ENCODE assay signal across 1 cellular context in the genomic region with DNA sequence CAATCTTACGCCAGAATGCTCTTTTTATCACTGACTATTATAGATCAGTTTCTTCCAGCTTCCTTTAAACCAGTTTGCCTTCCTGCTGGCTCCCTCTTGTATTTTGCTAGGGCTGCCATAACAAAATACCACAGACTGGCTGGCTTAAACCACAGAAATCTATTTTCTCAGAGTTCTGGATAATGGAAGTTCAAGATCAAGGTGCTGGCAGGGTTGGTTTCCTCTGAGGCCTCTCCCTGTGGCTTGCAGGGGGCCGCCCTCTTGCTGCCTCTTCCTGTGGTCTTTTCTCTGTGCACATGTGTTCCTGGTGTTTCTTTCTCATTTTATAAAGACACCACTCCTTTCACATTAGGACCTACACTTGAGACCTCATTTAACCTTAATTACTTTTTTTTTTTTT.
TF ChIP-seq lines count a peak whose summit lies in the region.

No MANE protein-coding gene starts in this region.

TF ChIP-seq in GM23338, 12 proteins besides CTCF, POLR2A, EP300 and RAD21 (continued from another document):
- TF ChIP-seq JUNB (IDR thresholded peaks at IDR 0.05; ENCODE audit: unreplicated experiment) (no peak), STAT1 (IDR thresholded peaks at IDR 0.05; ENCODE audit: unreplicated experiment) (no peak), REST (IDR thresholded peaks at IDR 0.05; ENCODE audit: unreplicated experiment) (no peak), EZH2phosphoT487 (IDR thresholded peaks at IDR 0.05; ENCODE audit: unreplicated experiment) (no peak), ZNF114 (CRISPR knock-in tag; IDR thresholded peaks at IDR 0.05) (no peak), ZNF331 (CRISPR knock-in tag; IDR thresholded peaks at IDR 0.05; ENCODE audit: low read depth) (no peak)
- TF ChIP-seq, protein P1, sequence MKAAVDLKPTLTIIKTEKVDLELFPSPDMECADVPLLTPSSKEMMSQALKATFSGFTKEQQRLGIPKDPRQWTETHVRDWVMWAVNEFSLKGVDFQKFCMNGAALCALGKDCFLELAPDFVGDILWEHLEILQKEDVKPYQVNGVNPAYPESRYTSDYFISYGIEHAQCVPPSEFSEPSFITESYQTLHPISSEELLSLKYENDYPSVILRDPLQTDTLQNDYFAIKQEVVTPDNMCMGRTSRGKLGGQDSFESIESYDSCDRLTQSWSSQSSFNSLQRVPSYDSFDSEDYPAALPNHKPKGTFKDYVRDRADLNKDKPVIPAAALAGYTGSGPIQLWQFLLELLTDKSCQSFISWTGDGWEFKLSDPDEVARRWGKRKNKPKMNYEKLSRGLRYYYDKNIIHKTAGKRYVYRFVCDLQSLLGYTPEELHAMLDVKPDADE (IDR thresholded peaks at IDR 0.05) = no peak
